In the genomic region with DNA sequence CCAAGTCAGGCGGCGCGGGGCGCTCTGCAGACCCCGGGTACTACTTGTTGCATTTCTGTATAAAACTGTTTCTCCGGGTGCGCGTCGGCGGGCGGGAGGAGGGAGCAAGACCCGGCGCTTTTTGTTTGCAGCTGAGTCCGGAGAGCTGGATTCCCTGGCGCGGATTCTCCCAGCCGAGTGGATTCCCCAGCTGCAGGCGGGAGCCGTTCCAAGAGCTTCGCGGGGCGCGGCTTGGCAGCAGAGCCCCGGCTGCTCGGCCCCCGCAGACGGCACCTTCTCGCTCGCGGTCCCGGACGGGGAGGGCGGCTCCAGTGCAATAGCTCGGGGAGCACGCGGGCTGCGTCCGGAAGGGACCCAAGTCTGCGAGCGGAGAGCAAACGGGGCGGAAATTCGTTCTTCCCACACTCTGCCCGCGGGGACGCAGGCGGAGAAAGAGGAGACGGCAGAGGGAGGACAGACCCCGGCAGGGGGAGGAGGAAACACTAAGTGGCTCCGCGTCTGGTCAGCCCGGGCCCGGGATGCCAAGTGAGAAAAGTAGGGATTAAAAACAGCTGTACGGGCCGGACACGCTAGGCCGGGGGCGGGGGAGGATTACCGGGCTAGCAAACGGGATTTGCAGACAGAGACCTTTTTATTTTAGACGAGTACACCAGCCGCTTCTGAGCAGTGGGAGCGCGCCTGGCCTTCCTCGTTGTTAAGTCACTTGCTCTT, we compare ENCODE assay signal across 8 cellular contexts.
DNase-seq lines count a peak whose midpoint lies in the region; ATAC-seq and TF ChIP-seq lines count a peak whose summit lies in the region.

A gene with protein sequence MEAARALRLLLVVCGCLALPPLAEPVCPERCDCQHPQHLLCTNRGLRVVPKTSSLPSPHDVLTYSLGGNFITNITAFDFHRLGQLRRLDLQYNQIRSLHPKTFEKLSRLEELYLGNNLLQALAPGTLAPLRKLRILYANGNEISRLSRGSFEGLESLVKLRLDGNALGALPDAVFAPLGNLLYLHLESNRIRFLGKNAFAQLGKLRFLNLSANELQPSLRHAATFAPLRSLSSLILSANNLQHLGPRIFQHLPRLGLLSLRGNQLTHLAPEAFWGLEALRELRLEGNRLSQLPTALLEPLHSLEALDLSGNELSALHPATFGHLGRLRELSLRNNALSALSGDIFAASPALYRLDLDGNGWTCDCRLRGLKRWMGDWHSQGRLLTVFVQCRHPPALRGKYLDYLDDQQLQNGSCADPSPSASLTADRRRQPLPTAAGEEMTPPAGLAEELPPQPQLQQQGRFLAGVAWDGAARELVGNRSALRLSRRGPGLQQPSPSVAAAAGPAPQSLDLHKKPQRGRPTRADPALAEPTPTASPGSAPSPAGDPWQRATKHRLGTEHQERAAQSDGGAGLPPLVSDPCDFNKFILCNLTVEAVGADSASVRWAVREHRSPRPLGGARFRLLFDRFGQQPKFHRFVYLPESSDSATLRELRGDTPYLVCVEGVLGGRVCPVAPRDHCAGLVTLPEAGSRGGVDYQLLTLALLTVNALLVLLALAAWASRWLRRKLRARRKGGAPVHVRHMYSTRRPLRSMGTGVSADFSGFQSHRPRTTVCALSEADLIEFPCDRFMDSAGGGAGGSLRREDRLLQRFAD (minus strand): TSS at position 96 of the 711 bp plus-strand sequence. CDS start 284 bp downstream, outside the sequence.

- DNase-seq in AG09319 (ENCODE audit: extremely low read depth, low read depth) (peak; percentile 35), HFF-Myc (ENCODE audit: extremely low read depth, low read depth) (no peak), astrocyte of the spinal cord (ENCODE audit: low read depth, low spot score) (peak; percentile 61), hippocampal formation (lab: John Stamatoyannopoulos, UW) (peak; percentile 30 to 80), pons (ENCODE audit: low spot score) (peak; percentile 46), HK-2 (ENCODE audit: unreplicated experiment) (no peak)
- DNase-seq in NK-92 treated with Interleukin-12 subunit alpha and Interleukin-12 subunit beta, amount 100 ng/mL, for 24 hours (lab: John Stamatoyannopoulos, UW), result no peak

- in situ Hi-C loops in astrocyte of the spinal cord (cut with HindIII; ENCODE audit: low sequenced_read_pairs), result no loop called here

- TF ChIP-seq CTCF in AG09319 (IDR thresholded peaks at IDR 0.05; ENCODE audit: low read depth, low read length) (no peak; the same call in 1 of the 2 replicates), HFF-Myc (IDR thresholded peaks at IDR 0.05; ENCODE audit: low read depth, low read length, missing control alignments) (no peak), astrocyte of the spinal cord (IDR thresholded peaks at IDR 0.05; ENCODE audit: low read depth, low read length) (no peak)

- no peak for ATAC-seq in GM21619 (IDR thresholded peaks at IDR 0.05; ENCODE audit: unreplicated experiment)

- H3K4me3 ChIP-seq in HFF-Myc (replicated peaks; ENCODE audit: low read depth, low read length) (peak within 1 kb of the TSS; percentile 32), astrocyte of the spinal cord (ENCODE audit: low read depth, low read length) (peak within 1 kb of the TSS; percentile 39)

Comparison
In these comparisons a context has a peak if more than half of its experiments do, and no peak if none do; other contexts are left out.
1. DNase-seq: peak in AG09319 (single experiment), astrocyte of the spinal cord (single experiment), hippocampal formation (2 of 2) and pons (single experiment); none in HFF-Myc (single experiment), NK-92 treated with Interleukin-12 subunit alpha and Interleukin-12 subunit beta, amount 100 ng/mL, for 24 hours (single experiment) and HK-2 (single experiment).